16 cellular contexts compared by ENCODE assay signal in the genomic region with DNA sequence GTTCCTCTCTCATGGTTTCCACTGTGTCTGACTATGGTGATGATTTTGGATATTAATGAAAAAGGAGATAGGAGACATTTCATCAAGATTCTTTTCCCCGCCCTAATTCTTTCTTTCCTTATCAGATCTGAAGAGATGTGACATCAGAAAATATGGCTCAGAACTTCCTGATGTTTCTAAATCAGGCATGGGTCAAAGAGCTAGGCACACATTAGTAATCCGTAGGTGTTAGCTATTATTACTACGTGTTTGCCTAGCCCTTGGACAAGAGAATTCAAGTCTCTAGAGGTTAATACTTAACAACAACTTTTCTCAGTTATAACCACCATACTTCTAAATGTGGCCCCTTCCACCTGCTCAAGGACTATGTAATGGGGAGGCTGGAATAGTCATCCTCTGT. TPM values are rescaled to one million over a fixed set of nuclear protein-coding genes. Genes with fewer than 3 reads are reported as not detected.
A peak's percentile ranks its signal among the peaks of the same experiment; 100 is the strongest.
DNase-seq lines count a peak whose midpoint lies in the region; ATAC-seq and TF ChIP-seq lines count a peak whose summit lies in the region.
"Had no signal": no experiment of that assay in that cellular context is flagged by ENCODE, and none has a peak within 500 bp of the region (broad histone marks: within the 10 kb centered on the region; RNA-seq: fewer than 3 reads in every experiment).

No MANE protein-coding gene starts in this region.

- H3K27ac ChIP-seq in CD4-positive, alpha-beta memory T cell (ENCODE audit: low read depth, low read length), result no peak overlapping the region
- no peak overlapping the region for H3K27ac ChIP-seq in uterus

- intact Hi-C loops in CD4-positive, alpha-beta memory T cell (cut with micrococcal nuclease), result no loop called here
- intact Hi-C loops in mucosa of descending colon (cut with DNase I, micrococcal nuclease) (no loop called here), left cardiac atrium (cut with DNase I) (no loop called here), uterus (cut with DNase I; ENCODE audit: low total_unique reads) (no loop called here)

- TF ChIP-seq CTCF in mucosa of descending colon (IDR thresholded peaks at IDR 0.05), result no peak
- no peak for TF ChIP-seq CTCF in uterus (IDR thresholded peaks at IDR 0.05)

- ATAC-seq in central memory CD8-positive, alpha-beta T cell (replicated peaks; ENCODE audit: extremely low read depth, poor library complexity, severe bottlenecking), result no peak
- ATAC-seq in mucosa of descending colon (peak; percentile 60), left cardiac atrium (no peak)
- ATAC-seq: body of pancreas, pancreas had no signal

- no peaks in the 10 kb centered on the region for H3K9me3 ChIP-seq in CD4-positive, alpha-beta memory T cell (ENCODE audit: control insufficient read depth in 1 of 2, low read length in 2 of 2)
- H3K9me3 ChIP-seq in mucosa of descending colon, result no peaks in the 10 kb centered on the region
- no peaks in the 10 kb centered on the region for H3K9me3 ChIP-seq in uterus
- H3K9me3 ChIP-seq: body of pancreas, pancreas had no signal

- H3K27me3 Mint-ChIP-seq in CD4-positive, alpha-beta memory T cell, result no peaks in the 10 kb centered on the region
- no peaks in the 10 kb centered on the region for H3K27me3 Mint-ChIP-seq in central memory CD8-positive, alpha-beta T cell

- H3K4me3 ChIP-seq in CD4-positive, alpha-beta memory T cell (ENCODE audit: low read length in 2 of 2), result no peak overlapping the region
- H3K4me3 ChIP-seq in mucosa of descending colon, result no peak overlapping the region
- no peak overlapping the region for H3K4me3 ChIP-seq in uterus
- H3K4me3 ChIP-seq: body of pancreas, pancreas, skin epidermis had no signal

- no peak for DNase-seq in CD4-positive, alpha-beta memory T cell
- DNase-seq in HT-29 (ENCODE audit: low spot score) (peak; percentile 61), mucosa of descending colon (no peak), NCI-H226 (no peak), left cardiac atrium (no peak), superior temporal gyrus (ENCODE audit: extremely low spot score) (no peak), uterus (no peak)
- no peak for DNase-seq in central memory CD8-positive, alpha-beta T cell (ENCODE audit: low spot score in 2 of 2)
- DNase-seq: body of pancreas; effector memory CD4-positive, alpha-beta T cell; EL; Karpas-422; NCI-H1694; NCI-H524; pancreas had no signal

- peaks cover 42% of the 10 kb centered on the region for H3K4me1 ChIP-seq in CD4-positive, alpha-beta memory T cell (ENCODE audit: insufficient read depth, low read length)
- H3K4me1 ChIP-seq in mucosa of descending colon (ENCODE audit: low read depth) (peaks cover 65% of the 10 kb centered on the region), uterus (peaks cover 0 to 19% of the 10 kb centered on the region in 2 donors)

- H3K36me3 ChIP-seq in CD4-positive, alpha-beta memory T cell (ENCODE audit: insufficient read depth, low read length), result peaks cover 2% of the 10 kb centered on the region
- H3K36me3 ChIP-seq in mucosa of descending colon (ENCODE audit: low read depth) (no peaks in the 10 kb centered on the region), uterus (no peaks in the 10 kb centered on the region)
- H3K36me3 ChIP-seq: pancreas had no signal

- TF ChIP-seq POLR2A in uterus (IDR thresholded peaks at IDR 0.05), result no peak

- CTCF ChIA-PET in CD4-positive, alpha-beta memory T cell (lab: Charles Lee; ENCODE audit: partially characterized antibody), result interaction anchor here (0.9 to 1.1 kb wide), 3 partner anchors 11 to 16 kb away, joined by 3 to 5 read pairs (median 3); a partner anchor contains a TSS

- H3K36me3 Mint-ChIP-seq in CD4-positive, alpha-beta memory T cell, result peaks cover 7 to 42% of the 10 kb centered on the region in 2 donors
- peaks cover 24% of the 10 kb centered on the region for H3K36me3 Mint-ChIP-seq in central memory CD8-positive, alpha-beta T cell (ENCODE audit: insufficient read depth)

- H3K27me3 ChIP-seq in CD4-positive, alpha-beta memory T cell (ENCODE audit: insufficient read depth, low read length), result no peaks in the 10 kb centered on the region
- no peaks in the 10 kb centered on the region for H3K27me3 ChIP-seq in uterus
- H3K27me3 ChIP-seq: body of pancreas, pancreas had no signal

- no peaks in the 10 kb centered on the region for H3K9me3 Mint-ChIP-seq in CD4-positive, alpha-beta memory T cell
- no peaks in the 10 kb centered on the region for H3K9me3 Mint-ChIP-seq in central memory CD8-positive, alpha-beta T cell

- H3K4me3 Mint-ChIP-seq in CD4-positive, alpha-beta memory T cell, result peak overlapping the region in 1 of 8 donors; percentile 40
- no peak overlapping the region for H3K4me3 Mint-ChIP-seq in central memory CD8-positive, alpha-beta T cell

- peaks cover 53 to 75% (median 62%) of the 10 kb centered on the region in 4 donors for H3K4me1 Mint-ChIP-seq in CD4-positive, alpha-beta memory T cell
- H3K4me1 Mint-ChIP-seq in central memory CD8-positive, alpha-beta T cell, result peaks cover 47% of the 10 kb centered on the region

- H3K27ac Mint-ChIP-seq in CD4-positive, alpha-beta memory T cell, result peak overlapping the region in 5 of 7 donors; percentile 36 to 67 (median 42)
- peak overlapping the region; percentile 72 for H3K27ac Mint-ChIP-seq in central memory CD8-positive, alpha-beta T cell (ENCODE audit: low read depth)

- POLR2A ChIA-PET in CD4-positive, alpha-beta memory T cell (lab: Charles Lee; ENCODE audit: partially characterized antibody), result interaction anchor here (2.3 to 8.5 kb wide), 3 partner anchors 11 to 60 kb away, joined by 5 to 84 read pairs (median 30); a partner anchor contains a TSS

RNA-seq across cellular contexts. Expression of a gene that starts 5.8 kb away (rescaled TPM):
- total RNA-seq in CD4-positive, alpha-beta memory T cell, result 10 to 100 TPM; 64.6 to 65.4 TPM
- polyA plus RNA-seq in CD4-positive, alpha-beta memory T cell, result 1 to 10 TPM; 8.0 to 9.6 TPM
- 60.5 and 79.2 TPM in 2 replicates for total RNA-seq in HT-29 (2014; rRNA removed; shearing (Covaris generic))
- total RNA-seq in mucosa of descending colon, result 10 to 100 TPM; 82.5 to 98.3 (median 87.9) TPM
- 10 to 100 TPM; 22.7 to 33.2 TPM for total RNA-seq in left cardiac atrium
- total RNA-seq in uterus, result 10 to 100 TPM; 24.4 to 57.9 (median 40.2) TPM

RNA-seq across cellular contexts. Expression of a gene that starts 10.8 kb away (rescaled TPM):
- 10 to 100 TPM; 94.1 to 96.6 TPM for total RNA-seq in CD4-positive, alpha-beta memory T cell
- 10 to 100 TPM; 14.6 to 30.8 TPM for polyA plus RNA-seq in CD4-positive, alpha-beta memory T cell
- total RNA-seq in HT-29 (2014; rRNA removed; shearing (Covaris generic)), result 53.8 and 54.9 TPM in 2 replicates
- total RNA-seq in mucosa of descending colon, result 10 to 100 TPM; 73.1 to 96.8 (median 76.8) TPM
- 10 to 100 TPM; 25.1 to 33.5 TPM for total RNA-seq in left cardiac atrium
- 10 to 100 TPM; 16.2 to 71.5 (median 56.1) TPM for total RNA-seq in uterus

RNA-seq across cellular contexts. Expression of a gene that starts 13.2 kb away (rescaled TPM):
- total RNA-seq in CD4-positive, alpha-beta memory T cell, result 10 to 100 TPM; 41.2 to 42.3 TPM
- 10 to 100 TPM; 60.3 to 78.9 TPM for polyA plus RNA-seq in CD4-positive, alpha-beta memory T cell
- 46.4 and 46.5 TPM in 2 replicates for total RNA-seq in HT-29 (2014; rRNA removed; shearing (Covaris generic))
- total RNA-seq in mucosa of descending colon, result 10 to 100 TPM; 64.5 to 84.4 (median 72.4) TPM
- 10 to 100 TPM; 56.0 to 67.2 TPM for total RNA-seq in left cardiac atrium
- 10 to 100 TPM; 17.6 to 62.5 (median 48.4) TPM for total RNA-seq in uterus

RNA-seq across cellular contexts. Expression of a gene that starts 38.5 kb away (rescaled TPM):
- 10 to 100 TPM; 30.4 to 35.2 TPM for total RNA-seq in CD4-positive, alpha-beta memory T cell
- polyA plus RNA-seq in CD4-positive, alpha-beta memory T cell, result 10 to 100 TPM in 1 of 2 donors, 1 to 10 TPM in 1; 3.8 to 10.5 TPM
- total RNA-seq in HT-29 (2014; rRNA removed; shearing (Covaris generic)), result 7.3 and 10.5 TPM in 2 replicates
- total RNA-seq in mucosa of descending colon (10 to 100 TPM; 22.8 to 46.5 (median 30.0) TPM), left cardiac atrium (10 to 100 TPM; 36.0 to 39.1 TPM), uterus (10 to 100 TPM; 10.5 to 42.8 (median 28.6) TPM)

RNA-seq across cellular contexts. Expression of a gene that starts 38.8 kb away (rescaled TPM):
- total RNA-seq in CD4-positive, alpha-beta memory T cell, result under 1 TPM in 1 of 2 experiments, not detected in 1; 0.44 TPM
- polyA plus RNA-seq in CD4-positive, alpha-beta memory T cell, result not detected
- total RNA-seq in HT-29 (2014; rRNA removed; shearing (Covaris generic)), result 1.5 and 2.7 TPM in 2 replicates
- 1 to 10 TPM in 2 of 3 donors, under 1 TPM in 1; 0.52 to 1.5 (median 1.3) TPM for total RNA-seq in mucosa of descending colon
- under 1 TPM; 0.44 to 0.68 TPM for total RNA-seq in left cardiac atrium
- 10 to 100 TPM in 1 of 4 donors, 1 to 10 TPM in 3; 1.5 to 10.4 (median 4.6) TPM for total RNA-seq in uterus
